33 cellular contexts compared by ENCODE assay signal in the genomic region with DNA sequence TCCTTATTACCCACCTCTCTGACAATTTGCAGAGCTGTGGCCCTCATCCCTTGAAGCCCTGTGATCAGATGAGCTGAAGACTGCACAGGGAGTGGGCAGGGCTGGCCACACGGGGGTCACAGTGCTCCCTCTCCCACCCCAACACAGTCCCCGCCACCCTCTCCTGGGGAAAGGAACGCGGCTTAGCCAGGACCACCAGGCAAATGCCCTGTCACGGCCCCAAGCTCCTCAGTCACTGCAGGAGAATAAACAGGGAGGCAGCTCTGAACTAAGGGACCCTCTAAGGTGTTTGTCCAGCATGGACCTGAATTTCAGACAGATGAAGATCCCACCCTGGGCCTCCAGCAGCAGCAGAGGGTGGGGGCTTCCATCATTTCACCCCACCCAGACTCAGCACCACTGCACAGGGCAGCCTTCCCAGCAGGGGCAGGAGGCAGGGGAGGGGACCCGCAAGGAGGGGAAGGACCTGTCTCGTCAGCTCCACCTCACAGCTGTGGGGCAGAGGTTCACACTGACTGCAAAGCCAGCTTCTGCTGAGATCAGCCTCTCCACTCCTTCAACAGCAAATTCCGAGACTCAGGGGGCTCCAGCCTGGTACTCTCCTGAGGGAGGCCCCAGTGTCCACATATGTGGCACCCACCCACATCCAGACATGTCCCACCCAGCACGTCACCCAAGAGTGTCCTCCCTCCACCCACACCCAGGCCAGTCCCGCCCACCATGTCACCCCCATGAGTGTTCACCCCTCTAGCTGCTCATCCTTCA.
"Had no signal": no experiment of that assay in that cellular context is flagged by ENCODE, and none has a peak within 500 bp of the region (broad histone marks: within the 10 kb centered on the region; RNA-seq: fewer than 3 reads in every experiment).

No MANE protein-coding gene starts in this region.

- H3K27me3 ChIP-seq: ascending aorta, cardiac muscle cell had no signal

- H3K4me1 Mint-ChIP-seq: activated B cell treated with CpG ODN at 0.5 μM for 24 hours had no signal

- H3K4me3 Mint-ChIP-seq: activated B cell treated with CpG ODN at 0.5 μM for 24 hours; activated CD8-positive, alpha-beta T cell treated with anti-CD3 and anti-CD28 coated beads for 36 hours; activated naive CD8-positive, alpha-beta T cell; activated T-helper 1 cell treated with anti-CD3 and anti-CD28 coated beads, Interleukin-12 subunit alpha, Interleukin-12 subunit beta, Interleukin-2, Interleukin-4 antibody, amounts not matched to agents 30 ng/mL and 10 ng/mL and 1 ng/mL, durations not matched to agents 14 hours and 24 hours and 36 hours; brain; central memory CD8-positive, alpha-beta T cell; effector memory CD8-positive, alpha-beta T cell; T-helper 17 cell; T-helper 2 cell treated with Interferon-gamma antibody and Interleukin-4, amounts not matched to agents 5 μg/mL and 100 μg/mL, for 36 hours had no signal

- H3K4me1 ChIP-seq: ascending aorta, breast epithelium had no signal

- ATAC-seq: activated CD4-positive, CD25-positive, alpha-beta regulatory T cell treated with anti-CD3 and anti-CD28 coated beads, Interleukin-2, amount 50 U/mL, for 24 hours; activated CD8-positive, alpha-beta T cell treated with anti-CD3 and anti-CD28 coated beads for 36 hours; effector memory CD8-positive, alpha-beta T cell; gastroesophageal sphincter; T-helper 17 cell had no signal

- H3K9me3 Mint-ChIP-seq: activated B cell treated with CpG ODN at 0.5 μM for 24 hours; activated CD8-positive, alpha-beta T cell treated with anti-CD3 and anti-CD28 coated beads for 36 hours; activated T-helper 2 cell treated with anti-CD3 and anti-CD28 coated beads, Interferon-gamma antibody, Interleukin-2, Interleukin-4, amounts not matched to agents 10 μg/mL and 5 μg/mL and 100 μg/mL, durations not matched to agents 14 hours and 24 hours and 36 hours; central memory CD8-positive, alpha-beta T cell; effector memory CD8-positive, alpha-beta T cell; T-helper 2 cell treated with Interferon-gamma antibody and Interleukin-4, amounts not matched to agents 5 μg/mL and 100 μg/mL, for 36 hours had no signal

- H3K36me3 Mint-ChIP-seq: activated naive CD8-positive, alpha-beta T cell; brain had no signal

- H3K27ac ChIP-seq: ascending aorta, breast epithelium, cardiac muscle cell, epithelial cell of prostate, esophagus squamous epithelium, gastroesophageal sphincter, WERI-Rb-1 had no signal

- H3K27ac Mint-ChIP-seq: activated B cell treated with CpG ODN at 0.5 μM for 24 hours; activated CD8-positive, alpha-beta T cell treated with anti-CD3 and anti-CD28 coated beads for 36 hours; activated naive CD8-positive, alpha-beta T cell; activated T-helper 1 cell treated with anti-CD3 and anti-CD28 coated beads, Interleukin-12 subunit alpha, Interleukin-12 subunit beta, Interleukin-2, Interleukin-4 antibody, amounts not matched to agents 30 ng/mL and 10 ng/mL and 1 ng/mL, durations not matched to agents 14 hours and 24 hours and 36 hours; activated T-helper 2 cell treated with anti-CD3 and anti-CD28 coated beads, Interferon-gamma antibody, Interleukin-2, Interleukin-4, amounts not matched to agents 10 μg/mL and 5 μg/mL and 100 μg/mL, durations not matched to agents 14 hours and 24 hours and 36 hours; brain; T-helper 2 cell treated with Interferon-gamma antibody and Interleukin-4, amounts not matched to agents 5 μg/mL and 100 μg/mL, for 36 hours had no signal

- DNase-seq: activated B cell treated with CpG ODN at 0.5 μM for 24 hours; activated CD4-positive, alpha-beta T cell treated with anti-CD3 and anti-CD28 coated beads for 48 hours; activated CD4-positive, alpha-beta T cell treated with anti-CD3 and anti-CD28 coated beads, Interleukin-2, amount 50 U/mL, for 1 hour; activated CD4-positive, alpha-beta T cell treated with anti-CD3 and anti-CD28 coated beads, Interleukin-2, amount 50 U/mL, for 48 hours; activated CD8-positive, alpha-beta memory T cell treated with anti-CD3 and anti-CD28 coated beads for 24 hours; activated CD8-positive, alpha-beta T cell treated with anti-CD3 and anti-CD28 coated beads for 36 hours; activated gamma-delta T cell treated with Interleukin-2 at 50 U/mL for 16 hours; activated naive CD4-positive, alpha-beta T cell treated with anti-CD3 and anti-CD28 coated beads, Interleukin-2, amount 50 U/mL, for 16 hours; activated naive CD4-positive, alpha-beta T cell treated with Interleukin-2 at 50 U/mL for 16 hours; activated T-cell treated with anti-CD3 and anti-CD28 coated beads, Interleukin-2, amount 50 U/mL, for 48 hours; amygdala; cortex of kidney; dermis blood vessel endothelial cell; effector CD4-positive, alpha-beta T cell; effector memory CD8-positive, alpha-beta T cell; esophagus squamous epithelium; foreskin melanocyte; T-helper 1 cell; T-helper 17 cell; T1000; WERI-Rb-1 had no signal

- H3K36me3 ChIP-seq: ascending aorta, breast epithelium, cardiac muscle cell, esophagus squamous epithelium, gastroesophageal sphincter, WERI-Rb-1 had no signal

- H3K9me3 ChIP-seq: ascending aorta, breast epithelium, esophagus squamous epithelium, gastroesophageal sphincter had no signal

- H3K4me3 ChIP-seq: ascending aorta, breast epithelium, cardiac muscle cell, esophagus squamous epithelium, gastroesophageal sphincter had no signal
